Comparison of ENCODE assay signal across 9 cellular contexts in the genomic region with DNA sequence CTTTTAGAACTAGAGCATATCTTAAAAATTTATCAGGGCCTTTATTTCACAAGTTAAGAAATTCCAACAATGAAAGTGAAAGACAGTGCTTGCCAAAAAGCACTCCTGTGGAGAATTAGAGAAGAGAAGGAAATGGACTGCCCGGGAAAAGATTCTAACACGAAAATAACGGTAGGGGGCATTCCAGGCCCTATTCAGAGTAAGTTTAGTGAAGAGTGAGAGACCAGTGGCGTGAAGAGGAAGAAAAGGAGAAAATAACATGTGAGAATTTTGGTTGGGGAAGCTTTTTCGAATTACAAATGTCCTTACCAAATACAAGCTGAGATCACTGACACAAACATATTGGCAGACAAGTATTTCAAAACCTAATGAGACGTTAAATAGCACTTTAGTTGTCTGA. TPM values are rescaled to one million over a fixed set of nuclear protein-coding genes. Genes with fewer than 3 reads are reported as not detected.
DNase-seq lines count a peak whose midpoint lies in the region; ATAC-seq and TF ChIP-seq lines count a peak whose summit lies in the region.
"Had no signal": no experiment of that assay in that cellular context is flagged by ENCODE, and none has a peak within 500 bp of the region (broad histone marks: within the 10 kb centered on the region; RNA-seq: fewer than 3 reads in every experiment).

No MANE protein-coding gene starts in this region.

- no TSS peak for BruUV-seq in OCI-LY7 (replicated peaks; lab: Mats Ljungman, UMichigan)

- H4K20me1 ChIP-seq in OCI-LY7 (ENCODE audit: insufficient read depth, low read length) = no peaks in the 10 kb centered on the region

- TF ChIP-seq CTCF in OCI-LY7 (conservative IDR thresholded peaks at IDR 0.05; ENCODE audit: low read length) (peak; percentile 81), fibroblast of mammary gland (conservative IDR thresholded peaks at IDR 0.05; ENCODE audit: control insufficient read depth, insufficient read depth, low read depth, low read length) (peak; percentile 56), osteocyte (IDR thresholded peaks at IDR 0.05) (peak; percentile 71)

- intact Hi-C loops in OCI-LY7 (cut with micrococcal nuclease; ENCODE audit: unreplicated experiment) = loop anchor here (5.0 kb wide), 1 partner anchor 218 kb away; no protein-coding TSS in a partner anchor

- no peaks in the 10 kb centered on the region for H3K4me1 ChIP-seq in OCI-LY7 (ENCODE audit: insufficient read depth, low read length, poor library complexity, severe bottlenecking)

- H3K4me1 Mint-ChIP-seq in osteocyte (ENCODE audit: unreplicated experiment) = peaks cover 9% of the 10 kb centered on the region

- peak overlapping the region; percentile 84 for H3K27ac Mint-ChIP-seq in osteocyte (ENCODE audit: unreplicated experiment)

- H3K9me3 ChIP-seq in OCI-LY7 (ENCODE audit: low read length) = no peaks in the 10 kb centered on the region

- POLR2A ChIA-PET in OCI-LY7 (lab: Charles Lee) = interaction anchor here (0.7 kb wide), 1 partner anchor 11 kb away, joined by 5 read pairs; no protein-coding TSS in a partner anchor

- no peaks in the 10 kb centered on the region for H3K9me3 Mint-ChIP-seq in osteocyte (ENCODE audit: unreplicated experiment)
- H3K9me3 Mint-ChIP-seq: T-cell had no signal

- H3K4me2 ChIP-seq in OCI-LY7 (ENCODE audit: low read length) = no peak overlapping the region

- no peak overlapping the region for H3K4me3 Mint-ChIP-seq in osteocyte (ENCODE audit: unreplicated experiment)
- H3K4me3 Mint-ChIP-seq: T-cell had no signal

- peaks cover 16% of the 10 kb centered on the region for H3K36me3 Mint-ChIP-seq in osteocyte (ENCODE audit: unreplicated experiment)

- H3K27ac ChIP-seq in OCI-LY7 (ENCODE audit: low read depth, low read length, poor library complexity, severe bottlenecking) = no peak overlapping the region

- no peaks in the 10 kb centered on the region for H3K79me2 ChIP-seq in OCI-LY7 (ENCODE audit: insufficient read depth, low read depth, low read length)

- H3K36me3 ChIP-seq in OCI-LY7 (ENCODE audit: insufficient read depth, low read length) = peaks cover 24% of the 10 kb centered on the region

- no peaks in the 10 kb centered on the region for H3K27me3 Mint-ChIP-seq in osteocyte (ENCODE audit: unreplicated experiment)
- H3K27me3 Mint-ChIP-seq: T-cell had no signal

- in situ Hi-C loops in G401 (cut with HindIII; ENCODE audit: low sequenced_read_pairs) = no loop called here

- ATAC-seq in GM19351 (IDR thresholded peaks at IDR 0.05; ENCODE audit: unreplicated experiment) (no peak), HG02870 (IDR thresholded peaks at IDR 0.05; ENCODE audit: unreplicated experiment) (no peak), GM18519 (IDR thresholded peaks at IDR 0.05; ENCODE audit: low FRiP score, unreplicated experiment) (no peak)
- ATAC-seq in stimulated activated naive CD8-positive, alpha-beta T cell treated with anti-CD3 and anti-CD28 coated beads, Interleukin-15, Interleukin-2, amounts not matched to agents 100 U/mL and 50 U/mL, for 24 hours = no peak
- ATAC-seq: T-cell had no signal

- CTCF ChIA-PET in OCI-LY7 (lab: Charles Lee; ENCODE audit: unreplicated experiment) = no interaction called here

- DNase-seq in G401 (ENCODE audit: low spot score) (peak; percentile 46), OCI-LY7 (ENCODE audit: low spot score) (peak; percentile 46), fibroblast of mammary gland (ENCODE audit: low read depth) (peak; percentile 61), osteocyte (ENCODE audit: extremely low spot score, unreplicated experiment) (no peak)
- no peak for DNase-seq in stimulated activated naive CD8-positive, alpha-beta T cell treated with anti-CD3 and anti-CD28 coated beads, Interleukin-15, Interleukin-2, amounts not matched to agents 100 U/mL and 50 U/mL, for 24 hours
- DNase-seq: T-cell had no signal

- no peak overlapping the region for H3K4me3 ChIP-seq in OCI-LY7 (ENCODE audit: low read depth, low read length, poor library complexity, severe bottlenecking)
- H3K4me3 ChIP-seq in fibroblast of mammary gland (ENCODE audit: control insufficient read depth, low read depth, low read length) = no peak overlapping the region

- no peak overlapping the region for H2AFZ ChIP-seq in OCI-LY7 (ENCODE audit: low read length)

- no peaks in the 10 kb centered on the region for H3K9me2 ChIP-seq in OCI-LY7 (ENCODE audit: insufficient read depth, low read length)

RNA-seq across cellular contexts. Expression of gene RBM34, which starts 38.4 kb away (rescaled TPM):
- total RNA-seq in G401 (2014; rRNA removed; shearing (Covaris generic)) = 45.3 and 49.8 TPM in 2 replicates
- total RNA-seq in OCI-LY7 (2014; rRNA removed; shearing (Covaris generic)) = 46.4 and 53.6 TPM in 2 replicates
- total RNA-seq in OCI-LY7 (2022) (93.7 and 114 TPM in 2 replicates), osteocyte (66.9 and 75.0 TPM in 2 replicates)

Comparison
In these comparisons a context has a peak if more than half of its experiments do, and no peak if none do; other contexts are left out.
1. DNase-seq: peak in G401 (single experiment), OCI-LY7 (single experiment) and fibroblast of mammary gland (single experiment); none in osteocyte (single experiment) and stimulated activated naive CD8-positive, alpha-beta T cell treated with anti-CD3 and anti-CD28 coated beads, Interleukin-15, Interleukin-2, amounts not matched to agents 100 U/mL and 50 U/mL, for 24 hours (single experiment).
2. Peak in every context shown above with its lines, with median percentiles within 50 percentile points of each other: CTCF ChIP-seq.